1 cellular context compared by ENCODE assay signal in the genomic region with DNA sequence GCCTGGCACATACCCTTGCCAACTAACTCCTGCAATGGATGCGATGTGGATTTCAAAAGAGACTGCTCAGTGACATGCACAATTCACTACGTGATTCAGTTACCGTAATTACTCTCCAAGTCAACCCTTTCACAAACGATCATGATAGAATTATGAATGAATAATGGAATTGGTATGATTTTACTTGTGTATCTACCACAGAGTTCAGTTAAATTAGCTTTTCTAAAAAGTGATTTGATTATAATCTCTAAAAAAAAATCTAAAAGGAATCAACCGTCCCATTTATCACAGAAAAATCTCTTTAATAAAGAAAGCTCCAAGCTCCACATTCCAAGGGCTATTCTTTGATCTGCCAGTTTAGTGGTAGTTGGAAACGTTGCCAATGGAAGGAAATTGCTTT.
TF ChIP-seq lines count a peak whose summit lies in the region.

No MANE protein-coding gene starts in this region.

TF ChIP-seq in IMR-90, 13 proteins besides CTCF, POLR2A, EP300 and RAD21:
- TF ChIP-seq ELK1 (IDR thresholded peaks at IDR 0.05; ENCODE audit: borderline replicate concordance, low read depth, low read length), result no peak
- TF ChIP-seq MXI1 (IDR thresholded peaks at IDR 0.05; ENCODE audit: borderline replicate concordance, low read depth, low read length), result no peak
- TF ChIP-seq CHD1 (IDR thresholded peaks at IDR 0.05; ENCODE audit: low read depth, low read length), result no peak
- no peak for TF ChIP-seq RCOR1 (IDR thresholded peaks at IDR 0.05; ENCODE audit: insufficient replicate concordance, low read length)
- no peak for TF ChIP-seq NFE2L2 (IDR thresholded peaks at IDR 0.05; ENCODE audit: low read depth, low read length)
- no peak for TF ChIP-seq MAZ (IDR thresholded peaks at IDR 0.05; ENCODE audit: borderline replicate concordance, low read depth, low read length)
- no peak for TF ChIP-seq RFX5 (IDR thresholded peaks at IDR 0.05; ENCODE audit: low read depth, low read length)
- no peak for TF ChIP-seq FOS (IDR thresholded peaks at IDR 0.05; ENCODE audit: low read depth, low read length)
- no peak for TF ChIP-seq CEBPB (IDR thresholded peaks at IDR 0.05; ENCODE audit: low read depth, low read length)
- TF ChIP-seq MAFK (IDR thresholded peaks at IDR 0.05; ENCODE audit: low read depth, low read length), result no peak
- no peak for TF ChIP-seq BHLHE40 (IDR thresholded peaks at IDR 0.05; ENCODE audit: low read depth, low read length)
- TF ChIP-seq SMC3 (IDR thresholded peaks at IDR 0.05; ENCODE audit: low read depth, low read length), result no peak
- TF ChIP-seq, protein P1, sequence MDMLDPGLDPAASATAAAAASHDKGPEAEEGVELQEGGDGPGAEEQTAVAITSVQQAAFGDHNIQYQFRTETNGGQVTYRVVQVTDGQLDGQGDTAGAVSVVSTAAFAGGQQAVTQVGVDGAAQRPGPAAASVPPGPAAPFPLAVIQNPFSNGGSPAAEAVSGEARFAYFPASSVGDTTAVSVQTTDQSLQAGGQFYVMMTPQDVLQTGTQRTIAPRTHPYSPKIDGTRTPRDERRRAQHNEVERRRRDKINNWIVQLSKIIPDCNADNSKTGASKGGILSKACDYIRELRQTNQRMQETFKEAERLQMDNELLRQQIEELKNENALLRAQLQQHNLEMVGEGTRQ (IDR thresholded peaks at IDR 0.05; ENCODE audit: low read depth, low read length), result no peak
